Comparison of ENCODE assay signal across 2 cellular contexts in genomic region chr17:75842963-75843576, GRCh38.
TF ChIP-seq lines count a peak whose summit lies in the region.

No MANE protein-coding gene starts in this region.

TF ChIP-seq in GM12878, 131 proteins besides CTCF, POLR2A, EP300 and RAD21:
- peak; percentile 23; the same call in 1 of the 2 replicates for TF ChIP-seq RUNX3 (IDR thresholded peaks at IDR 0.05; ENCODE audit: low read length)
- no peak for TF ChIP-seq RCOR1 (conservative IDR thresholded peaks at IDR 0.05; ENCODE audit: low read depth, low read length)
- no peak for TF ChIP-seq IRF5 (IDR thresholded peaks at IDR 0.05; ENCODE audit: borderline replicate concordance)
- TF ChIP-seq IKZF2 (IDR thresholded peaks at IDR 0.05) = no peak

TF ChIP-seq in SK-N-SH, 30 proteins besides CTCF, POLR2A, EP300 and RAD21:
- TF ChIP-seq MEF2A (IDR thresholded peaks at IDR 0.05; ENCODE audit: borderline replicate concordance, low read depth) (no peak), EZH2phosphoT487 (IDR thresholded peaks at IDR 0.05; ENCODE audit: borderline replicate concordance, low read depth) (no peak), TAF1 (IDR thresholded peaks at IDR 0.05; ENCODE audit: borderline replicate concordance, low read depth, low read length) (no peak), CHD2 (IDR thresholded peaks at IDR 0.05; ENCODE audit: low read length, partially characterized antibody) (no peak), PBX3 (IDR thresholded peaks at IDR 0.05) (no peak), USF1 (IDR thresholded peaks at IDR 0.05; ENCODE audit: borderline replicate concordance, low read depth) (no peak), REST (IDR thresholded peaks at IDR 0.05; ENCODE audit: low read depth, low read length) (no peak), RCOR1 (IDR thresholded peaks at IDR 0.05; ENCODE audit: low read length) (no peak), SIN3A (IDR thresholded peaks at IDR 0.05; ENCODE audit: borderline replicate concordance, low read depth, low read length) (no peak), SMC3 (IDR thresholded peaks at IDR 0.05; ENCODE audit: low read depth, low read length) (no peak), FOSL2 (IDR thresholded peaks at IDR 0.05; ENCODE audit: borderline replicate concordance, low read depth) (no peak), MAX (IDR thresholded peaks at IDR 0.05; ENCODE audit: low read depth) (no peak), GATA2 (CRISPR knock-in tag; IDR thresholded peaks at IDR 0.05) (no peak), NRF1 (IDR thresholded peaks at IDR 0.05; ENCODE audit: low read depth, low read length) (no peak)
